23 cellular contexts compared by ENCODE assay signal in the genomic region with DNA sequence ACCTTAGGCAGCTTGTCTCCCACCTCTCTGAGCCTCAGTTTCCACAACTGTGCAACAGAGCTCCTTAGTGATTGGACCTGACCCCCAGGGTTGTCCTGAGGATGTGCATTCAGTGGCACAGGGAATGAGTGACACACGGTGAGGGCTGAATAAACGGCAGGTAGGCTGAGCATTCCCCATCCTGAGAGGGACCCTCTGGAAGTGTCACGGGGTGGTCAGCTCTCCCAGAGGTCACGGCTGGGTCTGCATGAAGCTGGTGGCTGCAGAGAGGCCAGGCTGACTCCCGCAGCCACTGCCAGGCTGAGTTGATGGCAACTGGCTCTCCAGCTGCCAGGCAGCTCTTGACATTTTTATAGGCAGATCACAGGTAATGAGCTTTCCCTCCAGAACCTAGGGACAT. TPM values are rescaled to one million over a fixed set of nuclear protein-coding genes. Genes with fewer than 3 reads are reported as not detected.
"Had no signal": no experiment of that assay in that cellular context is flagged by ENCODE, and none has a peak within 500 bp of the region (broad histone marks: within the 10 kb centered on the region; RNA-seq: fewer than 3 reads in every experiment).

No MANE protein-coding gene starts in this region.

- H3K4me3 Mint-ChIP-seq: IgD-negative memory B cell had no signal

- H3K9me3 Mint-ChIP-seq: IgD-negative memory B cell had no signal

- H3K36me3 ChIP-seq: SJSA1 had no signal

- DNase-seq: Kasumi-1, MM.1S, NCI-H1092 treated with DMSO at 0.1 percent for 48 hours, NCI-H1436, NCI-H187, NCI-H2029, NCI-H2081 treated with DMSO at 0.1 percent for 48 hours, NCI-H2171, NCI-H226, NCI-H446 treated with DMSO at 0.1 percent for 48 hours, NCI-H510A treated with DMSO at 0.1 percent for 48 hours, NCI-H526 treated with DMSO at 0.1 percent for 48 hours, NCI-H748 treated with DMSO at 0.1 percent for 48 hours, Right ventricle myocardium superior, RPMI8226, SIG-M5 had no signal

- ATAC-seq: K562 had no signal

- H3K4me1 ChIP-seq: SJSA1 had no signal

- H3K4me1 Mint-ChIP-seq: IgD-negative memory B cell had no signal

- H3K4me2 ChIP-seq: KMS-11 had no signal

- H3K27ac ChIP-seq: KMS-11, SJSA1, SK-N-MC had no signal

- H3K27ac Mint-ChIP-seq: IgD-negative memory B cell had no signal

- H3K36me3 Mint-ChIP-seq: IgD-negative memory B cell had no signal

- H3K4me3 ChIP-seq: K562, SJSA1, SK-N-MC had no signal

- H3K9ac ChIP-seq: KMS-11 had no signal

- H3K9me3 ChIP-seq: SJSA1 had no signal

RNA-seq across cellular contexts. Expression of gene CD40, which starts 42.5 kb away (rescaled TPM):
- total RNA-seq: HT1080, M059J had no signal
